ENCODE assay signal across 9 cellular contexts in the genomic region with DNA sequence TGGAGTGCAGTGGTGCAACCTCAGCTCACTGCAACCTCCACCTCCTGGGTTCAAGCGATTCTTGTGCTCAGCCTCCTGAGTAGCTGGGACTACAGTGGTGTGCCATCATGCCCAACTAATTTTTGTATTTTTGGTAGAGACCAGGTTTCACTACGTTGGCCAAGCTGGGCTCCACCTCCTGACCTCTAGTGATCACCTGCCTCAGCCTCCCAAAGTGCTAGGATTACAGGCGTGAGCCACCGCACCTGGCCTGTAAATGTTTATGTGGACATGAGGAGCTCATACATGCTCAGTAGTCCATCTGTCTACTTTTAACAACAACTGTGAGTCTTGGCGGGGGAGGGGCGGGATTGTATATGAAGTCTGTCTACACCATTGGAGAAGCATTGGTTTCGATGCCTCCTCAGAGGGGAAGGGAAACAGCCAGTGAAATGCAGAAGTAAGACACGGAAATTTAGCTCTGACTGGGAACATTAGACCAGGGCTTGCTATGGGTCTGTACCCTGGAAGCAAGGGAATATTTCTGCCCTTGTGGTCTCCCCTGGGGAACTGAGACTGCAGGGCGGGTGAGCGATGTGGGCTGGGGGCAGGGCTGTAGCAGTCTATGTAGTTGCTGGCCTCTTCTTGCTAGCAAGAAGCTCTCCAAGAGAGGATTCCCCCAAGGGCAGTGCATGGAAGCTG.
DNase-seq lines count a peak whose midpoint lies in the region; ATAC-seq, FAIRE-seq and TF ChIP-seq lines count a peak whose summit lies in the region.
"Had no signal": no experiment of that assay in that cellular context is flagged by ENCODE, and none has a peak within 500 bp of the region (broad histone marks: within the 10 kb centered on the region; RNA-seq: fewer than 3 reads in every experiment).

No MANE protein-coding gene starts in this region.

- TF ChIP-seq CTCF in DOHH2 (IDR thresholded peaks at IDR 0.05; ENCODE audit: low read depth, low read length, poor library complexity, severe bottlenecking) = no peak

- no peak overlapping the region; the same call in 1 of the 2 replicates for H3K4me3 ChIP-seq in DOHH2 (ENCODE audit: low read length)

- no peaks in the 10 kb centered on the region for H3K27me3 ChIP-seq in DOHH2 (ENCODE audit: control insufficient read depth, low read length)

- ATAC-seq in GM21576 (IDR thresholded peaks at IDR 0.05; ENCODE audit: unreplicated experiment) = peak; percentile 71
- ATAC-seq: T-cell had no signal

- H3F3A ChIP-seq in DOHH2 (ENCODE audit: control insufficient read depth, insufficient read depth) = peaks cover 5% of the 10 kb centered on the region

- no peak overlapping the region for H3K27ac ChIP-seq in DOHH2 (ENCODE audit: low read depth, low read length)

- no peaks in the 10 kb centered on the region for H3K9me2 ChIP-seq in DOHH2 (replicated peaks; ENCODE audit: control insufficient read depth, low read length)

- H3K9me3 ChIP-seq in DOHH2 (ENCODE audit: control insufficient read depth, insufficient read depth, low read length) = no peaks in the 10 kb centered on the region

- H3K36me3 ChIP-seq in DOHH2 (ENCODE audit: control insufficient read depth, low read length) = peaks cover 49% of the 10 kb centered on the region

- no peaks in the 10 kb centered on the region for H3K79me2 ChIP-seq in DOHH2 (ENCODE audit: control insufficient read depth, low read length)

- DNase-seq in NOMO-1 treated with DMSO at 0.1 percent for 48 hours (lab: John Stamatoyannopoulos, UW; ENCODE audit: unreplicated experiment) = peak; percentile 99
- peak in 29 of 51 donors; percentile 5 to 60 (median 31) for DNase-seq in hypothalamus (lab: John Stamatoyannopoulos, UW)
- DNase-seq in NCI-H1436 treated with DMSO at 0.1 percent for 48 hours (lab: John Stamatoyannopoulos, UW) = no peak
- no peak for DNase-seq in activated gamma-delta T cell (lab: John Stamatoyannopoulos, UW)
- DNase-seq in activated naive CD4-positive, alpha-beta T cell treated with anti-CD3 and anti-CD28 coated beads, Interleukin-2, amount 50 U/mL, for 16 hours = no peak
- no peak for DNase-seq in RCC 7860 (ENCODE audit: low spot score)

- H3K4me2 ChIP-seq in DOHH2 (ENCODE audit: low read length) = peak overlapping the region; percentile 41

- H3K4me1 ChIP-seq in DOHH2 (ENCODE audit: control insufficient read depth, low read length) = peaks cover 17% of the 10 kb centered on the region

- no peak for FAIRE-seq in RCC 7860 (lab: Jason Lieb, UNC)

- H4K20me1 ChIP-seq in DOHH2 (ENCODE audit: control insufficient read depth, insufficient read depth, low read depth, low read length) = no peaks in the 10 kb centered on the region

Comparison
In these comparisons a context has a peak if more than half of its experiments do, and no peak if none do; other contexts are left out.
1. DNase-seq: peak in NOMO-1 treated with DMSO at 0.1 percent for 48 hours (single experiment) and hypothalamus (29 of 51); none in NCI-H1436 treated with DMSO at 0.1 percent for 48 hours (single experiment), activated gamma-delta T cell (single experiment), activated naive CD4-positive, alpha-beta T cell treated with anti-CD3 and anti-CD28 coated beads, Interleukin-2, amount 50 U/mL, for 16 hours (single experiment) and RCC 7860 (single experiment).